In the genomic region with DNA sequence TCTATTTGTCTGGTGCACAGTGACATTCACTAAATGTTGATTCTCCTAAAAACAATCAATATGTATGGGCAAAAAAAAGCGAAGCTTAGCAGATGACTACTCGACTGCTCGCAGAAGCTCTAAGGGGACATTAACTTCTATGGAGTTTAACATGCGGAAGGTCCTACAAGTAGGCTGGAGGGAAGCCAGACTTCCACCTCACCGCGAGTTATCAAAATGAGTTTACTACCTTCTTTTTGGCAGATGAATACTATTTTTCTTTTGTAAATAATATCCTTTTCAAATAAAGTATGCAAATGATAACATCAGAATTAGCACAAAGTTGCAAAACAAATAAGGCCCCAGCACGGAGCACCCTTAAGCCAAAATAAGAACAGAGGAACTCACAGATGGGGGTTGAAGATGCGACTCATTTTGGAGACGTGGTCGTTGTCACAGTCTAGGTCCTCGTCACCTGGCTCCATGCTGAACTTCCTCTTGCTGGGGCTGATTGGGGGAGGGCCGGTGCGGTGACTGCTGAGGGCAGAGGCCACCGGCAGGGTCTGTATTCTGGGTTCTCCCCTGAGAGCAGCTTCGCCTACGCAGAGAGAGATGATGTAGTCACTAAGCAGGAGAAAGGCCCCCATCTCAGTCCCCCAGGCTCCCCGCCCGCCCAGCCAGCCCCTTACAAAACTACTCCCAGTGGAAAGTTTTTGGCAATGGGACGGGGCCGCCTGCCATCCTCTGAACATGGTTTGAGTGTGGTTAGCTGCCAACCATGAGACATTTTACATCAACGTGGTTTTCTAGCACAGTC, we compare ENCODE assay signal across 8 cellular contexts. TPM values are rescaled to one million over a fixed set of nuclear protein-coding genes. Genes with fewer than 3 reads are reported as not detected.
DNase-seq lines count a peak whose midpoint lies in the region; ATAC-seq and TF ChIP-seq lines count a peak whose summit lies in the region.

No MANE protein-coding gene starts in this region.

- no CpG with 5 or more reads among the region's 21 CpGs for WGBS in mesendoderm (ENCODE audit: extremely low coverage, insufficient coverage, low lambda C conversion rate)

- H3K4me3 ChIP-seq in CD8-positive, alpha-beta memory T cell (ENCODE audit: low read length): no peak overlapping the region
- H3K4me3 ChIP-seq in mesendoderm (ENCODE audit: low read length) (no peak overlapping the region), vagina (no peak overlapping the region)

- H3K4me1 ChIP-seq in CD8-positive, alpha-beta memory T cell (ENCODE audit: insufficient read depth, low read length): no peaks in the 10 kb centered on the region
- H3K4me1 ChIP-seq in mesendoderm (ENCODE audit: control insufficient read depth, low read depth, low read length): peaks cover 12% of the 10 kb centered on the region
- H3K4me1 ChIP-seq in vagina: peaks cover 74% of the 10 kb centered on the region

- H3K27me3 ChIP-seq in CD8-positive, alpha-beta memory T cell (ENCODE audit: insufficient read depth, low read length, poor library complexity, severe bottlenecking): no peaks in the 10 kb centered on the region
- H3K27me3 ChIP-seq in mesendoderm (ENCODE audit: insufficient read depth, low read length, poor library complexity) (no peaks in the 10 kb centered on the region), vagina (no peaks in the 10 kb centered on the region)

- H2BK15ac ChIP-seq in mesendoderm (replicated peaks; ENCODE audit: low read depth): no peak overlapping the region

- no peak for DNase-seq in CD8-positive, alpha-beta memory T cell
- DNase-seq in mesendoderm (peak; percentile 84), vagina (ENCODE audit: extremely low spot score in 2 of 2) (peak in 1 of 2 donors; percentile 86), left colon (no peak), kidney tubule cell (ENCODE audit: low spot score) (no peak)

- no peak overlapping the region for H2BK120ac ChIP-seq in mesendoderm (ENCODE audit: low read depth, low read length)

- no peaks in the 10 kb centered on the region for H3K27me3 Mint-ChIP-seq in CD8-positive, alpha-beta memory T cell

- peak overlapping the region in 4 of 8 donors; percentile 9 to 74 (median 38) for H3K27ac Mint-ChIP-seq in CD8-positive, alpha-beta memory T cell

- no peak overlapping the region for H3K23ac ChIP-seq in mesendoderm (ENCODE audit: low read length)

- ATAC-seq in GM19463 (IDR thresholded peaks at IDR 0.05; ENCODE audit: unreplicated experiment) (peak; percentile 89), HG03457 (IDR thresholded peaks at IDR 0.05; ENCODE audit: unreplicated experiment) (peak; percentile 83), left colon (no peak)

- POLR2A ChIA-PET in CD8-positive, alpha-beta memory T cell (lab: Charles Lee): no interaction called here

- peak overlapping the region; percentile 6 for H3K56ac ChIP-seq in mesendoderm (ENCODE audit: low read length)

- no peak for TF ChIP-seq CTCF in vagina (IDR thresholded peaks at IDR 0.05)

- H3K36me3 ChIP-seq in CD8-positive, alpha-beta memory T cell (ENCODE audit: insufficient read depth, low read length): peaks cover 16% of the 10 kb centered on the region
- no peaks in the 10 kb centered on the region for H3K36me3 ChIP-seq in mesendoderm (ENCODE audit: control insufficient read depth, insufficient read depth, low read length)
- no peaks in the 10 kb centered on the region for H3K36me3 ChIP-seq in vagina

- no peak for TF ChIP-seq POLR2A in vagina (IDR thresholded peaks at IDR 0.05)

- H3K9me3 Mint-ChIP-seq in CD8-positive, alpha-beta memory T cell: no peaks in the 10 kb centered on the region

- H3K79me2 ChIP-seq in mesendoderm (ENCODE audit: control insufficient read depth, insufficient read depth, low read length): peaks cover 32% of the 10 kb centered on the region

- H3K4me1 Mint-ChIP-seq in CD8-positive, alpha-beta memory T cell: peaks cover 35 to 58% (median 51%) of the 10 kb centered on the region in 3 donors

- no peak overlapping the region for H4K5ac ChIP-seq in mesendoderm (ENCODE audit: low read length)

- H4K8ac ChIP-seq in mesendoderm (ENCODE audit: low read depth, low read length): no peak overlapping the region

- no peaks in the 10 kb centered on the region for H3K9me3 ChIP-seq in CD8-positive, alpha-beta memory T cell (ENCODE audit: low read length)
- H3K9me3 ChIP-seq in vagina: no peaks in the 10 kb centered on the region

- peaks cover 21 to 58% (median 30%) of the 10 kb centered on the region in 3 donors for H3K36me3 Mint-ChIP-seq in CD8-positive, alpha-beta memory T cell

- no peak overlapping the region for H3K4me3 Mint-ChIP-seq in CD8-positive, alpha-beta memory T cell

- intact Hi-C loops in vagina (cut with DNase I) (no loop called here), left colon (cut with DNase I, micrococcal nuclease) (no loop called here)

- no peak overlapping the region for H3K4ac ChIP-seq in mesendoderm (ENCODE audit: low read depth, low read length)

- no peak overlapping the region for H3K9ac ChIP-seq in mesendoderm (ENCODE audit: low read length)

- H3K18ac ChIP-seq in mesendoderm (ENCODE audit: low read length): peak overlapping the region; percentile 44

- H2BK5ac ChIP-seq in mesendoderm (ENCODE audit: low read length): no peak overlapping the region

- peak overlapping the region; percentile 21 for H3K27ac ChIP-seq in CD8-positive, alpha-beta memory T cell (ENCODE audit: low read depth, low read length)
- peak overlapping the region; percentile 83 for H3K27ac ChIP-seq in angular gyrus (ENCODE audit: low read depth, low read length)
- H3K27ac ChIP-seq in mesendoderm (ENCODE audit: low read depth, low read length): peak overlapping the region; percentile 82
- peak overlapping the region; percentile 88 for H3K27ac ChIP-seq in vagina

- H3K79me1 ChIP-seq in mesendoderm (ENCODE audit: low read length): peaks cover 12% of the 10 kb centered on the region

- H2AK5ac ChIP-seq in mesendoderm (ENCODE audit: low read length): no peak overlapping the region

- H3K4me2 ChIP-seq in mesendoderm (ENCODE audit: low read length): no peak overlapping the region

- CTCF ChIA-PET in CD8-positive, alpha-beta memory T cell (lab: Charles Lee): no interaction called here

RNA-seq across cellular contexts. Expression of a gene that starts 42.1 kb away (rescaled TPM):
- total RNA-seq in CD8-positive, alpha-beta memory T cell: 10 to 100 TPM; 37.7 to 40.5 TPM
- 29.9 TPM for polyA plus RNA-seq in CD8-positive, alpha-beta memory T cell
- polyA plus RNA-seq in mesendoderm (2013, experiment 1 of 2): 34.6 TPM
- polyA plus RNA-seq in mesendoderm (2013, experiment 2 of 2): 34.3 TPM
- 99.4 TPM for total RNA-seq in vagina
- total RNA-seq in left colon: 10 to 100 TPM; 52.7 to 53.4 TPM

Comparison
In these comparisons a context has a peak if more than half of its experiments do, and no peak if none do; other contexts are left out.
1. H3K27ac ChIP-seq: peak in every context shown above with its lines; median percentile 88 in vagina; 83 in angular gyrus; 82 in mesendoderm; 21 in CD8-positive, alpha-beta memory T cell.